In the genomic region with DNA sequence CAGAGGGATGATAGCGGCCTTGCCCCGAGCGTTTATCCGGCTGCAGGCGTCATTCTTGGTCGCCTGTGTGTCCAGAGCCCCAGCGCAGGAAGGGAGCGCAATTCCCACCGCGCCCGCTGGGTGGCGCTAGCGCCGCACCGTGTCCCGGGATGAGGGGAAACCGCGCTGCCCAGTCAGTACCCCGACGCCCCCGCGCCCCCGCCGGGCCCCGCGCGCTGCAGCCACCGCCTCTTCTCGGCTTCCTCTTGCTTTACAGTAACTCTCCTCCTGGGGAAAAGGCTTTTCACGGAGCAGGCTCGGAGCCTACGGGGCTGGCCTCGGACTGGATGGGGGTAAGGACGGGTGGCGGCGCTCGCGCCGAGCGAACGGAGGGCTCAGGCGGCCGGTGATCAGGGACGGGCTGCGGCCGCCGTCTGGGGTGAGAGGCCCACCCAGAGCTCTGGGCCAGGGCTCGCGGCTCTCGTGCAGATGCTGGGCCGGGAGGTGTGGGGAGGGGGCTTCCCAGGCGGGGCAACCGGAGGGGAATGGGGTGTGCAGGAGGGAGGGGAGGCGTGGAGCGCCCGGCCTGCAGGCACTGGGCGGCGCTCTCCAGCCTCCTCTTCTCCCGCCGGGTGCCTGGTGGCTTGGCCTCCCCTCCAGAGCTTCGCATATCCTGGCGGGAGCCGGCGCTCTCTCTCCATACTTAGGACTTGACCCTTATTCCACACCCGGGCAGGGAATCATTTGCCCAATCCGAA, we compare ENCODE assay signal across 8 cellular contexts. TPM values are rescaled to one million over a fixed set of nuclear protein-coding genes. Genes with fewer than 3 reads are reported as not detected.
DNase-seq lines count a peak whose midpoint lies in the region; ATAC-seq and TF ChIP-seq lines count a peak whose summit lies in the region.

No MANE protein-coding gene starts in this region.

- no peaks in the 10 kb centered on the region for H3K9me3 Mint-ChIP-seq in activated T-helper 17 cell treated with anti-CD3 and anti-CD28 coated beads, Interleukin-2, amount 50 U/mL, for 72 hours
- no peaks in the 10 kb centered on the region for H3K9me3 Mint-ChIP-seq in natural killer cell

- no peaks in the 10 kb centered on the region for H3K27me3 Mint-ChIP-seq in activated T-helper 17 cell treated with anti-CD3 and anti-CD28 coated beads, Interleukin-2, amount 50 U/mL, for 72 hours
- H3K27me3 Mint-ChIP-seq in natural killer cell (ENCODE audit: low read depth in 2 of 2), result peaks cover 0 to 3% of the 10 kb centered on the region in 2 donors

- peak; percentile 99 for TF ChIP-seq CTCF in Panc1 (IDR thresholded peaks at IDR 0.05)
- peak; percentile 99 for TF ChIP-seq CTCF in natural killer cell (IDR thresholded peaks at IDR 0.05)

- H3K27ac ChIP-seq in HUES6 (ENCODE audit: low read depth, low read length), result peak overlapping the region; percentile 89
- H3K27ac ChIP-seq in Panc1 (ENCODE audit: low read length), result peak overlapping the region; percentile 84

- intact Hi-C loops in Panc1 (cut with micrococcal nuclease; ENCODE audit: unreplicated experiment), result loop anchor here (2.0 to 5.0 kb wide), 3 partner anchors 210 to 825 kb away; a partner anchor contains a TSS
- intact Hi-C loops in natural killer cell (cut with micrococcal nuclease), result loop anchor here (1.0 kb wide), 3 partner anchors 10 to 823 kb away; a partner anchor contains a TSS

- peak overlapping the region; percentile 87 for H3K27ac Mint-ChIP-seq in activated T-helper 17 cell treated with anti-CD3 and anti-CD28 coated beads, Interleukin-2, amount 50 U/mL, for 72 hours
- H3K27ac Mint-ChIP-seq in natural killer cell, result peak overlapping the region in 1 of 2 donors; percentile 86

- H3K36me3 ChIP-seq in HUES6 (ENCODE audit: control insufficient read depth, insufficient read depth, low read length) (no peaks in the 10 kb centered on the region), Panc1 (ENCODE audit: control insufficient read depth, insufficient read depth, low read length) (no peaks in the 10 kb centered on the region)

- no peaks in the 10 kb centered on the region for H3K4me1 Mint-ChIP-seq in activated T-helper 17 cell treated with anti-CD3 and anti-CD28 coated beads, Interleukin-2, amount 50 U/mL, for 72 hours
- H3K4me1 Mint-ChIP-seq in natural killer cell, result peaks cover 0 to 22% of the 10 kb centered on the region in 2 donors

- ATAC-seq in GM21515 (IDR thresholded peaks at IDR 0.05; ENCODE audit: unreplicated experiment) (peak; percentile 74), Panc1 (peak; percentile 90), natural killer cell (peak; percentile 94 to 97 (median 95))
- ATAC-seq in activated T-helper 17 cell treated with anti-CD3 and anti-CD28 coated beads, Interleukin-2, amount 50 U/mL, for 72 hours (replicated peaks), result peak; percentile 92

- H3K4me3 Mint-ChIP-seq in activated T-helper 17 cell treated with anti-CD3 and anti-CD28 coated beads, Interleukin-2, amount 50 U/mL, for 72 hours, result peak overlapping the region; percentile 84
- H3K4me3 Mint-ChIP-seq in natural killer cell, result peak overlapping the region; percentile 95

- CTCF ChIA-PET in Panc1 (lab: Charles Lee), result interaction anchor here (0.5 to 1.4 kb wide), 6 partner anchors 9 to 461 kb away, joined by 3 to 7 read pairs (median 4); no protein-coding TSS in a partner anchor

- H3K9ac ChIP-seq in HUES6 (ENCODE audit: low read length), result peak overlapping the region; percentile 80

- POLR2A ChIA-PET in Panc1 (lab: Charles Lee), result no interaction called here

- in situ Hi-C loops in Panc1 (cut with HindIII; ENCODE audit: low pct_unique_long_range_greater_than_20kb, low sequenced_read_pairs), result no loop called here

- H3K4me3 ChIP-seq in HUES6 (ENCODE audit: low read depth, low read length) (peak overlapping the region; percentile 88), Panc1 (ENCODE audit: low read depth in 2 of 2, low read length in 2 of 2) (peak overlapping the region; percentile 89 to 95)

- BruUV-seq in Panc1 (replicated peaks; lab: Mats Ljungman, UMichigan), result no TSS peak

- H3K4me1 ChIP-seq in HUES6 (ENCODE audit: control insufficient read depth, insufficient read depth, low read length), result 0 out of 2 replicates have a peak, but pooled peaks cover 4% of the 10 kb centered on the region
- peaks cover 13% of the 10 kb centered on the region for H3K4me1 ChIP-seq in Panc1 (ENCODE audit: control insufficient read depth, insufficient read depth, low read length)

- H3K27me3 ChIP-seq in HUES6 (ENCODE audit: control insufficient read depth, insufficient read depth, low read length) (no peaks in the 10 kb centered on the region), Panc1 (ENCODE audit: control insufficient read depth, insufficient read depth, low read length) (no peaks in the 10 kb centered on the region)

- H3K36me3 Mint-ChIP-seq in activated T-helper 17 cell treated with anti-CD3 and anti-CD28 coated beads, Interleukin-2, amount 50 U/mL, for 72 hours (ENCODE audit: low read depth), result no peaks in the 10 kb centered on the region
- H3K36me3 Mint-ChIP-seq in natural killer cell, result no peaks in the 10 kb centered on the region

- DNase-seq in DMS114 treated with DMSO at 0.1 percent for 48 hours (lab: John Stamatoyannopoulos, UW; ENCODE audit: unreplicated experiment) (peak; percentile 68), Panc1 (ENCODE audit: low read depth, low spot score) (no peak), fibroblast of peridontal ligament (ENCODE audit: extremely low read depth) (peak; percentile 88), natural killer cell (peak; percentile 94)
- peak; percentile 74 for DNase-seq in stimulated activated naive CD4-positive, alpha-beta T cell treated with Interleukin-2 at 50 U/mL for 16 hours (lab: John Stamatoyannopoulos, UW)

- H3K9me3 ChIP-seq in HUES6 (ENCODE audit: control insufficient read depth, insufficient read depth, low read depth, low read length), result no peaks in the 10 kb centered on the region
- H3K9me3 ChIP-seq in Panc1 (ENCODE audit: control insufficient read depth, insufficient read depth, low read depth, low read length), result no peaks in the 10 kb centered on the region

RNA-seq across cellular contexts. Expression of a gene that starts 29.8 kb away (rescaled TPM):
- total RNA-seq in Panc1 (2021; ENCODE audit: unreplicated experiment) (not detected), natural killer cell (not detected)
- not detected for polyA plus RNA-seq in Panc1 (2012; ENCODE audit: insufficient read length)
- total RNA-seq in activated T-helper 17 cell treated with anti-CD3 and anti-CD28 coated beads, Interleukin-2, amount 50 U/mL, for 72 hours, result not detected

RNA-seq across cellular contexts. Expression of a gene that starts 46.0 kb away (rescaled TPM):
- not detected for total RNA-seq in Panc1 (2021; ENCODE audit: unreplicated experiment)
- polyA plus RNA-seq in Panc1 (2012; ENCODE audit: insufficient read length), result not detected
- not detected for total RNA-seq in activated T-helper 17 cell treated with anti-CD3 and anti-CD28 coated beads, Interleukin-2, amount 50 U/mL, for 72 hours
- not detected for total RNA-seq in natural killer cell
